Comparison of ENCODE assay signal across 18 cellular contexts in the genomic region with DNA sequence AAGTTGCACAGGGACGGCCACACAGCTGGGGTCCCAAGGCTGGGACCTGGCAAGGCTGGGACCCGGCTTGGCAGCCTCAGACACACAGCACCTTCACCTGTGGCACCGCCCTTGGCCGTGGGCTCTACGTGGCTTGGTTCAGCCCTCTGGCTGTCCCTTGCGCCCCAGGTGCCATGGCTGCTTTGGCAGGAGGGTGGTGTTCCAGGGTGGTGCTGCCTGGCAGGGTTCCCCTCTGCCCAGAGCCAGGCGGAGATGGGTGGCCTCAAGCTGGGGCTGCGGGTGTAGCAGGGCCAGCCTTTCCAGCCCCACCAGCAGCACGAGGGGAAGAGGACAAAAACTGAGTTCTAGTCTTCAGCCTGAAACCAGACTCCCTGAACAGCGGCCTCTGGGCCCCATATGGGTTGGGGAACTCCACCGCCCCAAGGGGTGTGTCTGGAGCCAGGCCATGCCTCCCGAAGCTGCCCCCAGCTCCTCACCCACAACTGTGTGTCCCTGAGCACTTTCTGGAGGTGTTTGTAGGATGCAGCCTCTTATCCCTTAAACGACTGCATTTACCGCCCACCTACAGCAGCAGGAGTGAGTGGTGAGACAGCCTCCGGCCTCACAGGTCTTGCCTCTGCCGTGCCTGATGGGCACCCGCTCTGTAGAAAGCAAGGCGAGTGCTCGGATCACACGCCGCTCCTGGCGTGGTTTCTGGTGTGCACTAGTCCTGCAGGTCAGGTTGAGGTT.
DNase-seq lines count a peak whose midpoint lies in the region; ATAC-seq and TF ChIP-seq lines count a peak whose summit lies in the region.
"Had no signal": no experiment of that assay in that cellular context is flagged by ENCODE, and none has a peak within 500 bp of the region (broad histone marks: within the 10 kb centered on the region; RNA-seq: fewer than 3 reads in every experiment).

No MANE protein-coding gene starts in this region.

- H3K27me3 ChIP-seq in CD4-positive, alpha-beta T cell (ENCODE audit: control insufficient read depth, insufficient read depth, low read length), result no peaks in the 10 kb centered on the region
- H3K27me3 ChIP-seq in osteoblast (ENCODE audit: insufficient read depth, low read length), result peaks cover 15% of the 10 kb centered on the region
- H3K27me3 ChIP-seq: colonic mucosa, hepatocyte had no signal

- no peaks in the 10 kb centered on the region for H3K4me1 ChIP-seq in osteoblast (ENCODE audit: insufficient read depth, low read length)
- H3K4me1 ChIP-seq: A549 had no signal

- no peak for TF ChIP-seq CTCF in CD4-positive, alpha-beta T cell (IDR thresholded peaks at IDR 0.05)
- no peak for TF ChIP-seq CTCF in osteoblast (IDR thresholded peaks at IDR 0.05; ENCODE audit: extremely low read depth, low read depth, low read length)

- no peaks in the 10 kb centered on the region for H3K36me3 ChIP-seq in osteoblast (ENCODE audit: insufficient read depth, low read length)
- H3K36me3 ChIP-seq: colonic mucosa, lower lobe of right lung had no signal

- H3K27me3 Mint-ChIP-seq in CD4-positive, alpha-beta T cell, result no peaks in the 10 kb centered on the region
- H3K27me3 Mint-ChIP-seq in activated naive CD8-positive, alpha-beta T cell treated with anti-CD3 and anti-CD28 coated beads, Interleukin-2, amount 50 U/mL, for 24 hours, result no peaks in the 10 kb centered on the region

- CTCF ChIA-PET in CD4-positive, alpha-beta T cell (lab: Charles Lee), result no interaction called here

- H3K27ac Mint-ChIP-seq in CD4-positive, alpha-beta T cell, result peak overlapping the region; percentile 99
- H3K27ac Mint-ChIP-seq in activated naive CD8-positive, alpha-beta T cell treated with anti-CD3 and anti-CD28 coated beads, Interleukin-2, amount 50 U/mL, for 24 hours, result peak overlapping the region; percentile 86

- peak; percentile 15 to 48 for ATAC-seq in activated CD4-positive, CD25-positive, alpha-beta regulatory T cell treated with anti-CD3 and anti-CD28 coated beads, Interleukin-2, amount 50 U/mL, for 24 hours
- ATAC-seq in CD4-positive, alpha-beta T cell (ENCODE audit: poor library complexity), result no peak
- ATAC-seq in activated naive CD8-positive, alpha-beta T cell treated with anti-CD3 and anti-CD28 coated beads, Interleukin-2, amount 50 U/mL, for 24 hours, result peak; percentile 27
- ATAC-seq in left colon, result no peak
- ATAC-seq: A549 had no signal

- intact Hi-C loops in CD4-positive, alpha-beta T cell (cut with DNase I, micrococcal nuclease), result loop anchor here (5.0 kb wide), 4 partner anchors 37 to 88 kb away; no protein-coding TSS in a partner anchor
- intact Hi-C loops in left colon (cut with DNase I, micrococcal nuclease), result loop anchor here in 1 of 2 donors (10.0 kb wide), 1 partner anchor 81 kb away; no protein-coding TSS in a partner anchor

- no peaks in the 10 kb centered on the region for H4K20me1 ChIP-seq in osteoblast (ENCODE audit: insufficient read depth, low read length)

- H3K36me3 Mint-ChIP-seq in CD4-positive, alpha-beta T cell (ENCODE audit: low read depth), result peaks cover 9% of the 10 kb centered on the region
- H3K36me3 Mint-ChIP-seq in activated naive CD8-positive, alpha-beta T cell treated with anti-CD3 and anti-CD28 coated beads, Interleukin-2, amount 50 U/mL, for 24 hours (ENCODE audit: low read depth), result no peaks in the 10 kb centered on the region

- H3K27ac ChIP-seq in CD4-positive, alpha-beta T cell (ENCODE audit: low read depth, low read length), result peak overlapping the region; percentile 76
- no peak overlapping the region for H3K27ac ChIP-seq in osteoblast (ENCODE audit: low read depth, low read length)
- H3K27ac ChIP-seq: A549, hepatocyte had no signal

- H3K4me2 ChIP-seq in osteoblast (ENCODE audit: insufficient read depth, low read length), result no peak overlapping the region
- H3K4me2 ChIP-seq: A549, hepatocyte had no signal

- no peak overlapping the region for H3K4me3 Mint-ChIP-seq in CD4-positive, alpha-beta T cell
- no peak overlapping the region for H3K4me3 Mint-ChIP-seq in activated naive CD8-positive, alpha-beta T cell treated with anti-CD3 and anti-CD28 coated beads, Interleukin-2, amount 50 U/mL, for 24 hours

- no peaks in the 10 kb centered on the region for H3K9me3 Mint-ChIP-seq in CD4-positive, alpha-beta T cell
- no peaks in the 10 kb centered on the region for H3K9me3 Mint-ChIP-seq in activated naive CD8-positive, alpha-beta T cell treated with anti-CD3 and anti-CD28 coated beads, Interleukin-2, amount 50 U/mL, for 24 hours

- no peaks in the 10 kb centered on the region for H3K9me3 ChIP-seq in CD4-positive, alpha-beta T cell (ENCODE audit: control insufficient read depth, low read length)
- no peaks in the 10 kb centered on the region for H3K9me3 ChIP-seq in osteoblast (ENCODE audit: low read depth, low read length)
- H3K9me3 ChIP-seq: A549, colonic mucosa, lower lobe of right lung had no signal

- DNase-seq in activated CD4-positive, CD25-positive, alpha-beta regulatory T cell (lab: John Stamatoyannopoulos, UW), result no peak
- no peak for DNase-seq in CD4-positive, alpha-beta T cell
- peak; percentile 12 for DNase-seq in activated naive CD8-positive, alpha-beta T cell treated with anti-CD3 and anti-CD28 coated beads, Interleukin-2, amount 50 U/mL, for 24 hours
- DNase-seq in osteoblast (ENCODE audit: insufficient read length, low spot score, missing footprints), result peak; percentile 39
- DNase-seq in DMS114 treated with DMSO at 0.1 percent for 48 hours (lab: John Stamatoyannopoulos, UW; ENCODE audit: unreplicated experiment), result no peak
- no peak for DNase-seq in left colon
- DNase-seq in NCI-H524 (lab: John Stamatoyannopoulos, UW), result no peak
- DNase-seq: activated CD4-positive, CD25-positive, alpha-beta regulatory T cell treated with anti-CD3 and anti-CD28 coated beads, Interleukin-2, amount 50 U/mL, for 72 hours; Calu3; colonic mucosa; GOT3; IMR-90; lower lobe of right lung; NCI-H1105; NCI-H446 had no signal

- POLR2A ChIA-PET in CD4-positive, alpha-beta T cell (lab: Charles Lee), result interaction anchor here (1.0 to 3.7 kb wide), 6 partner anchors 8 to 148 kb away, joined by 3 to 69 read pairs (median 11); a partner anchor contains a TSS

- H3K4me3 ChIP-seq in osteoblast (ENCODE audit: insufficient read depth, low read length), result no peak overlapping the region
- H3K4me3 ChIP-seq: A549, colonic mucosa, hepatocyte, lower lobe of right lung had no signal

- H3K79me2 ChIP-seq in osteoblast (ENCODE audit: insufficient read depth, low read length), result no peaks in the 10 kb centered on the region
- H3K79me2 ChIP-seq: hepatocyte had no signal

- H3K4me1 Mint-ChIP-seq in CD4-positive, alpha-beta T cell (ENCODE audit: low read depth), result peaks cover 29% of the 10 kb centered on the region
- peaks cover 21% of the 10 kb centered on the region for H3K4me1 Mint-ChIP-seq in activated naive CD8-positive, alpha-beta T cell treated with anti-CD3 and anti-CD28 coated beads, Interleukin-2, amount 50 U/mL, for 24 hours

- H2AFZ ChIP-seq in osteoblast (ENCODE audit: low read length), result no peak overlapping the region
- H2AFZ ChIP-seq: hepatocyte had no signal

Comparison
In these comparisons a context has a peak if more than half of its experiments do, and no peak if none do; other contexts are left out.
1. ATAC-seq: peak in activated CD4-positive, CD25-positive, alpha-beta regulatory T cell treated with anti-CD3 and anti-CD28 coated beads, Interleukin-2, amount 50 U/mL, for 24 hours (2 of 2) and activated naive CD8-positive, alpha-beta T cell treated with anti-CD3 and anti-CD28 coated beads, Interleukin-2, amount 50 U/mL, for 24 hours (single experiment); none in CD4-positive, alpha-beta T cell (single experiment) and left colon (single experiment).
2. DNase-seq: peak in activated naive CD8-positive, alpha-beta T cell treated with anti-CD3 and anti-CD28 coated beads, Interleukin-2, amount 50 U/mL, for 24 hours (single experiment) and osteoblast (single experiment); none in activated CD4-positive, CD25-positive, alpha-beta regulatory T cell (0 of 4), CD4-positive, alpha-beta T cell (0 of 10), DMS114 treated with DMSO at 0.1 percent for 48 hours (single experiment), left colon (0 of 2) and NCI-H524 (0 of 2).